22 cellular contexts compared by ENCODE assay signal in the genomic region with DNA sequence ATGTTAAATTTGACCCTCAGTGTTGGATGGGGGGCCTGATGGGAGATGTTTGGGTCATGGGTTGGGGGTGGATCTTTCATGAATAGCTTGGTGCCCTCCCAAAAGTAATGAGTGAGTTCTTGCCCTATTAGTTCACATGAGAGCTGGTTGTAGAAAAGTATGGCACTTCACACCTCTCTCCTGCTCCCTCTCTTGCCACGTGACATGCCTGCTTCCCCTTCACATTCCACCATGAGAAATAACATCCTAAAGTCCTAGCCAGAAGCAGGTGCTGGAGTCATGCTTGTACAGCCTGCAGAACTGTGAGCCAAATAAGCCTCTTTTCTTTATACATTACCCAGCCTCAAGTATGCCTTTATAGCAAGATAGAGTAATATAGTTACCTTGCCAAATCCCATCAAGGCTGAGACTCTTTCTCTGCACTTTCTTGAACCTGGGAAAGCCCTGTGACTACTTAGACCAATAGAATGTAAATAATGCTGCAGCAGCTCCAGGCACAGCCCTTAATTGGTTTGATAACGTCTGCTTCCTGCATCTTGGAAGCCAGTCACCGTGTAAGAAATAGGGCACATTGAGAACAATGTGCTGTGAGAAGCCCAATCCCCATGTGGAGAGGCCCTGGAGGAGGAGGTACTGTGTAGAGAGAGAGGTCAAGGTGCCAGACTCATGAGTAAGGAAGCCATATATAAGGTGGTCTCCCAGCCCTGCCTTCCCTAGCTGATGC.
"Had no signal": no experiment of that assay in that cellular context is flagged by ENCODE, and none has a peak within 500 bp of the region (broad histone marks: within the 10 kb centered on the region; RNA-seq: fewer than 3 reads in every experiment).

No MANE protein-coding gene starts in this region.

- DNase-seq: activated CD4-positive, alpha-beta T cell treated with anti-CD3 and anti-CD28 coated beads, Interleukin-2, amount 10 ng/mL, durations not matched to agents 7 days and 5 days; activated CD8-positive, alpha-beta T cell treated with anti-CD3 and anti-CD28 coated beads, Interleukin-2, amount 10 ng/mL, durations not matched to agents 7 days and 5 days; activated gamma-delta T cell treated with Interleukin-2 at 50 U/mL for 16 hours; adrenal gland; central memory CD4-positive, alpha-beta T cell; dermis blood vessel endothelial cell; effector CD8-positive, alpha-beta T cell; erythroblast; foreskin melanocyte; glutamatergic neuron; hypothalamus; naive B cell; occipital lobe; posterior cingulate gyrus; stimulated activated CD4-positive, alpha-beta T cell treated with anti-CD3 and anti-CD28 coated beads, Interleukin-2, amount 100 ng/mL, for 48 hours; stimulated activated CD8-positive, alpha-beta memory T cell treated with anti-CD3 and anti-CD28 coated beads, Interleukin-4, amount 100 ng/mL, for 48 hours; stimulated activated naive B cell treated with anti-CD40 and anti-IgM and Interleukin-4, amounts not matched to agents 10 μg/mL and 1 μg/mL and 100 μg/mL, for 72 hours; T-helper 2 cell; transverse colon; uterus had no signal

- H3K27me3 ChIP-seq: adrenal gland, ascending aorta, transverse colon, uterus had no signal

- H3K4me1 ChIP-seq: adrenal gland, ascending aorta, uterus had no signal

- H3K4me3 ChIP-seq: adrenal gland, ascending aorta, transverse colon, uterus had no signal

- H3K9me3 ChIP-seq: adrenal gland, ascending aorta, transverse colon, uterus had no signal

- H3K36me3 ChIP-seq: adrenal gland, ascending aorta, transverse colon, uterus had no signal

- H3K27ac ChIP-seq: adrenal gland, ascending aorta, transverse colon, uterus, VCaP had no signal

- ATAC-seq: activated CD8-positive, alpha-beta T cell treated with anti-CD3 and anti-CD28 coated beads, Interleukin-2, amount 10 ng/mL, durations not matched to agents 7 days and 5 days; stimulated activated naive B cell treated with anti-CD40 and anti-IgM and Interleukin-4, amounts not matched to agents 10 μg/mL and 1 μg/mL and 100 μg/mL, for 72 hours had no signal
